ENCODE assay signal across 1 cellular context in genomic region chr3:47420511-47421484, GRCh38.
TF ChIP-seq lines count a peak whose summit lies in the region.

No MANE protein-coding gene starts in this region.

TF ChIP-seq in H1, 55 proteins besides CTCF, POLR2A, EP300 and RAD21 (continued from another document):
- TF ChIP-seq CHD7 (IDR thresholded peaks at IDR 0.05; ENCODE audit: insufficient replicate concordance, low read length) (no peak), SRF (IDR thresholded peaks at IDR 0.05; ENCODE audit: low read depth, low read length) (0 out of 2 replicates have a peak, but pooled peaks have one; percentile 12), MAX (IDR thresholded peaks at IDR 0.05) (no peak), BCL11A (IDR thresholded peaks at IDR 0.05; ENCODE audit: low read depth in 2 of 2, low read length in 2 of 2) (no peak)
